17 cellular contexts compared by ENCODE assay signal in genomic region chr7:142328006-142328405, GRCh38.
DNase-seq lines count a peak whose midpoint lies in the region; TF ChIP-seq lines count a peak whose summit lies in the region.
"Had no signal": no experiment of that assay in that cellular context is flagged by ENCODE, and none has a peak within 500 bp of the region (broad histone marks: within the 10 kb centered on the region; RNA-seq: fewer than 3 reads in every experiment).

No MANE protein-coding gene starts in this region.

- CTCF ChIA-PET in activated CD4-positive, alpha-beta memory T cell treated with anti-CD3 and anti-CD28 coated beads, Interleukin-2, amount 10 ng/mL, durations not matched to agents 7 days and 5 days (lab: Charles Lee): interaction anchor here (1.1 kb wide), 1 partner anchor 483 kb away, joined by 3 read pairs; no protein-coding TSS in a partner anchor

- H3K27ac ChIP-seq in substantia nigra (ENCODE audit: low read depth, low read length, poor library complexity, severe bottlenecking) (no peak overlapping the region), caudate nucleus (ENCODE audit: low read depth, low read length) (no peak overlapping the region)
- H3K27ac ChIP-seq: C4-2B, spleen, tibial nerve had no signal

- no peaks in the 10 kb centered on the region for H3K36me3 Mint-ChIP-seq in T-helper 2 cell treated with Interferon-gamma antibody and Interleukin-4, amounts not matched to agents 5 μg/mL and 100 μg/mL, for 36 hours (ENCODE audit: low read depth)
- no peaks in the 10 kb centered on the region for H3K36me3 Mint-ChIP-seq in activated CD4-positive, alpha-beta memory T cell treated with anti-CD3 and anti-CD28 coated beads, Interleukin-2, amount 10 ng/mL, durations not matched to agents 7 days and 5 days (ENCODE audit: low read depth)
- H3K36me3 Mint-ChIP-seq in nephron progenitor cell (ENCODE audit: low read depth): no peaks in the 10 kb centered on the region
- H3K36me3 Mint-ChIP-seq: natural killer cell treated with Interleukin-12 subunit alpha and Interleukin-12 subunit beta and Interleukin-15 and Interleukin-18, amount 100 ng/mL, for 72 hours had no signal

- H3K27me3 Mint-ChIP-seq in T-helper 2 cell treated with Interferon-gamma antibody and Interleukin-4, amounts not matched to agents 5 μg/mL and 100 μg/mL, for 36 hours (ENCODE audit: low read depth): peaks cover 7% of the 10 kb centered on the region
- H3K27me3 Mint-ChIP-seq in activated CD4-positive, alpha-beta memory T cell treated with anti-CD3 and anti-CD28 coated beads, Interleukin-2, amount 10 ng/mL, durations not matched to agents 7 days and 5 days: peaks cover 19% of the 10 kb centered on the region
- H3K27me3 Mint-ChIP-seq in nephron progenitor cell (ENCODE audit: low read depth, poor library complexity): peaks cover 11% of the 10 kb centered on the region

- no peak for TF ChIP-seq CTCF in nephron progenitor cell (IDR thresholded peaks at IDR 0.05)

- H3K4me1 Mint-ChIP-seq in T-helper 2 cell treated with Interferon-gamma antibody and Interleukin-4, amounts not matched to agents 5 μg/mL and 100 μg/mL, for 36 hours (ENCODE audit: low read depth): no peaks in the 10 kb centered on the region
- peaks cover 14% of the 10 kb centered on the region for H3K4me1 Mint-ChIP-seq in activated CD4-positive, alpha-beta memory T cell treated with anti-CD3 and anti-CD28 coated beads, Interleukin-2, amount 10 ng/mL, durations not matched to agents 7 days and 5 days
- H3K4me1 Mint-ChIP-seq in nephron progenitor cell: peaks cover 34% of the 10 kb centered on the region

- H3K4me3 Mint-ChIP-seq in T-helper 2 cell treated with Interferon-gamma antibody and Interleukin-4, amounts not matched to agents 5 μg/mL and 100 μg/mL, for 36 hours: peak overlapping the region; percentile 38
- peak overlapping the region; percentile 7 for H3K4me3 Mint-ChIP-seq in activated CD4-positive, alpha-beta memory T cell treated with anti-CD3 and anti-CD28 coated beads, Interleukin-2, amount 10 ng/mL, durations not matched to agents 7 days and 5 days
- H3K4me3 Mint-ChIP-seq in nephron progenitor cell: no peak overlapping the region
- H3K4me3 Mint-ChIP-seq: natural killer cell treated with Interleukin-12 subunit alpha and Interleukin-12 subunit beta and Interleukin-15 and Interleukin-18, amount 100 ng/mL, for 72 hours had no signal

- no peak for TF ChIP-seq RAD21 in Ishikawa (IDR thresholded peaks at IDR 0.05; ENCODE audit: low read depth)

- no peak for TF ChIP-seq EP300 in Ishikawa (IDR thresholded peaks at IDR 0.05; ENCODE audit: borderline replicate concordance)

- POLR2A ChIA-PET in activated CD4-positive, alpha-beta memory T cell treated with anti-CD3 and anti-CD28 coated beads, Interleukin-2, amount 10 ng/mL, durations not matched to agents 7 days and 5 days (lab: Charles Lee): interaction anchor here (3.7 kb wide), 1 partner anchor 470 kb away, joined by 21 read pairs; no protein-coding TSS in a partner anchor

- no peak for DNase-seq in T-helper 2 cell treated with Interferon-gamma antibody and Interleukin-4, amounts not matched to agents 5 μg/mL and 100 μg/mL, for 36 hours (ENCODE audit: low spot score)
- DNase-seq in T-helper 2 cell (no peak), nephron progenitor cell (peak; percentile 41), substantia nigra (lab: John Stamatoyannopoulos, UW) (no peak), AG20443 (ENCODE audit: low spot score) (no peak), caudate nucleus (lab: John Stamatoyannopoulos, UW) (no peak)
- no peak for DNase-seq in activated CD4-positive, alpha-beta memory T cell treated with anti-CD3 and anti-CD28 coated beads, Interleukin-2, amount 10 ng/mL, durations not matched to agents 7 days and 5 days
- DNase-seq: activated CD4-positive, CD25-positive, alpha-beta regulatory T cell treated with anti-CD3 and anti-CD28 coated beads, Interleukin-2, amount 50 U/mL, for 72 hours; amygdala; DND-41; effector memory CD4-positive, alpha-beta T cell; NCI-H1105 treated with DMSO at 0.1 percent for 48 hours; spleen had no signal

- no peaks in the 10 kb centered on the region for H3K9me3 Mint-ChIP-seq in T-helper 2 cell treated with Interferon-gamma antibody and Interleukin-4, amounts not matched to agents 5 μg/mL and 100 μg/mL, for 36 hours
- no peaks in the 10 kb centered on the region for H3K9me3 Mint-ChIP-seq in activated CD4-positive, alpha-beta memory T cell treated with anti-CD3 and anti-CD28 coated beads, Interleukin-2, amount 10 ng/mL, durations not matched to agents 7 days and 5 days
- no peaks in the 10 kb centered on the region for H3K9me3 Mint-ChIP-seq in nephron progenitor cell
- H3K9me3 Mint-ChIP-seq: natural killer cell treated with Interleukin-12 subunit alpha and Interleukin-12 subunit beta and Interleukin-15 and Interleukin-18, amount 100 ng/mL, for 72 hours had no signal

- no peak overlapping the region for H3K27ac Mint-ChIP-seq in T-helper 2 cell treated with Interferon-gamma antibody and Interleukin-4, amounts not matched to agents 5 μg/mL and 100 μg/mL, for 36 hours
- H3K27ac Mint-ChIP-seq in activated CD4-positive, alpha-beta memory T cell treated with anti-CD3 and anti-CD28 coated beads, Interleukin-2, amount 10 ng/mL, durations not matched to agents 7 days and 5 days: peak overlapping the region; percentile 16
- H3K27ac Mint-ChIP-seq in nephron progenitor cell: no peak overlapping the region
- H3K27ac Mint-ChIP-seq: natural killer cell treated with Interleukin-12 subunit alpha and Interleukin-12 subunit beta and Interleukin-15 and Interleukin-18, amount 100 ng/mL, for 72 hours had no signal

TF ChIP-seq in Ishikawa, 13 proteins besides CTCF, POLR2A, EP300 and RAD21:
- TF ChIP-seq TCF12 (IDR thresholded peaks at IDR 0.05; ENCODE audit: low read depth) (no peak; the same call in 1 of the 2 replicates), CREB1 (IDR thresholded peaks at IDR 0.05; ENCODE audit: low read depth) (no peak), TEAD4 (IDR thresholded peaks at IDR 0.05) (peak; percentile 72), YY1 (IDR thresholded peaks at IDR 0.05; ENCODE audit: low read depth) (no peak), TAF1 (IDR thresholded peaks at IDR 0.05; ENCODE audit: low read depth) (no peak), USF1 (IDR thresholded peaks at IDR 0.05) (no peak), NFIC (IDR thresholded peaks at IDR 0.05) (no peak), REST (IDR thresholded peaks at IDR 0.05; ENCODE audit: low read depth) (no peak), EGR1 (IDR thresholded peaks at IDR 0.05) (no peak)
TF ChIP-seq in Ishikawa: peak in this region for 1.
